In genomic region chr18:46179306-46179705, GRCh38 we compare ENCODE assay signal across 17 cellular contexts.
A peak's percentile ranks its signal among the peaks of the same experiment; 100 is the strongest.
DNase-seq lines count a peak whose midpoint lies in the region; ATAC-seq and TF ChIP-seq lines count a peak whose summit lies in the region.
"Had no signal": no experiment of that assay in that cellular context is flagged by ENCODE, and none has a peak within 500 bp of the region (broad histone marks: within the 10 kb centered on the region; RNA-seq: fewer than 3 reads in every experiment).

No MANE protein-coding gene starts in this region.

- no peaks in the 10 kb centered on the region for H3K9me3 Mint-ChIP-seq in stimulated activated naive CD8-positive, alpha-beta T cell treated with anti-CD3 and anti-CD28 coated beads, Interleukin-15, Interleukin-2, amounts not matched to agents 100 ng/mL and 50 ng/mL, for 24 hours
- H3K9me3 Mint-ChIP-seq in stimulated activated naive CD8-positive, alpha-beta T cell treated with anti-CD3 and anti-CD28 coated beads, Interleukin-15, amount 100 ng/mL, for 72 hours: no peaks in the 10 kb centered on the region
- H3K9me3 Mint-ChIP-seq in naive thymus-derived CD4-positive, alpha-beta T cell: no peaks in the 10 kb centered on the region
- H3K9me3 Mint-ChIP-seq: H9, IgD-negative memory B cell had no signal

- H3K27me3 Mint-ChIP-seq in stimulated activated naive CD8-positive, alpha-beta T cell treated with anti-CD3 and anti-CD28 coated beads, Interleukin-15, Interleukin-2, amounts not matched to agents 100 ng/mL and 50 ng/mL, for 24 hours: no peaks in the 10 kb centered on the region
- H3K27me3 Mint-ChIP-seq in stimulated activated naive CD8-positive, alpha-beta T cell treated with anti-CD3 and anti-CD28 coated beads, Interleukin-15, amount 100 ng/mL, for 72 hours: no peaks in the 10 kb centered on the region
- H3K27me3 Mint-ChIP-seq in T-helper 17 cell: no peaks in the 10 kb centered on the region
- no peaks in the 10 kb centered on the region for H3K27me3 Mint-ChIP-seq in naive thymus-derived CD4-positive, alpha-beta T cell
- H3K27me3 Mint-ChIP-seq: CD4-positive, alpha-beta memory T cell; IgD-negative memory B cell had no signal

- ATAC-seq in stimulated activated naive CD8-positive, alpha-beta T cell treated with anti-CD3 and anti-CD28 coated beads, Interleukin-15, amount 100 ng/mL, for 72 hours: no peak
- no peak for ATAC-seq in T-helper 17 cell
- no peak for ATAC-seq in naive thymus-derived CD4-positive, alpha-beta T cell
- ATAC-seq: HepG2 had no signal

- H3K4me2 ChIP-seq in Karpas-422 (ENCODE audit: low read depth, low read length, poor library complexity, severe bottlenecking): no peak overlapping the region

- peak overlapping the region; percentile 35 for H3K4me3 Mint-ChIP-seq in stimulated activated naive CD8-positive, alpha-beta T cell treated with anti-CD3 and anti-CD28 coated beads, Interleukin-15, Interleukin-2, amounts not matched to agents 100 ng/mL and 50 ng/mL, for 24 hours
- H3K4me3 Mint-ChIP-seq in stimulated activated naive CD8-positive, alpha-beta T cell treated with anti-CD3 and anti-CD28 coated beads, Interleukin-15, amount 100 ng/mL, for 72 hours: no peak overlapping the region
- H3K4me3 Mint-ChIP-seq in T-helper 17 cell: peak overlapping the region; percentile 43
- peak overlapping the region in 6 of 10 donors; percentile 14 to 71 (median 46) for H3K4me3 Mint-ChIP-seq in naive thymus-derived CD4-positive, alpha-beta T cell
- H3K4me3 Mint-ChIP-seq: H9, IgD-negative memory B cell had no signal

- no peak for TF ChIP-seq CTCF in GM20000 (IDR thresholded peaks at IDR 0.05; ENCODE audit: extremely low read depth, missing control alignments)

- peaks cover 23% of the 10 kb centered on the region; the same call in 1 of the 2 replicates for H4K20me1 ChIP-seq in Karpas-422 (ENCODE audit: insufficient read depth, low read depth, low read length)

- H3K9ac ChIP-seq in Karpas-422 (ENCODE audit: low read length): no peak overlapping the region

- H3K36me3 Mint-ChIP-seq in stimulated activated naive CD8-positive, alpha-beta T cell treated with anti-CD3 and anti-CD28 coated beads, Interleukin-15, Interleukin-2, amounts not matched to agents 100 ng/mL and 50 ng/mL, for 24 hours (ENCODE audit: low read depth): peaks cover 28% of the 10 kb centered on the region
- no peaks in the 10 kb centered on the region for H3K36me3 Mint-ChIP-seq in T-helper 17 cell (ENCODE audit: low read depth)
- peaks cover 0 to 13% (median 4%) of the 10 kb centered on the region in 5 donors for H3K36me3 Mint-ChIP-seq in naive thymus-derived CD4-positive, alpha-beta T cell

- H2AFZ ChIP-seq in Karpas-422 (ENCODE audit: low read length): no peak overlapping the region

- no peaks in the 10 kb centered on the region for H3K9me2 ChIP-seq in Karpas-422 (replicated peaks; ENCODE audit: insufficient read depth, low read length)

- H3K27ac Mint-ChIP-seq in stimulated activated naive CD8-positive, alpha-beta T cell treated with anti-CD3 and anti-CD28 coated beads, Interleukin-15, Interleukin-2, amounts not matched to agents 100 ng/mL and 50 ng/mL, for 24 hours: no peak overlapping the region
- peak overlapping the region in 1 of 2 donors; percentile 16 for H3K27ac Mint-ChIP-seq in stimulated activated naive CD8-positive, alpha-beta T cell treated with anti-CD3 and anti-CD28 coated beads, Interleukin-15, amount 100 ng/mL, for 72 hours
- peak overlapping the region; percentile 63 for H3K27ac Mint-ChIP-seq in T-helper 17 cell
- H3K27ac Mint-ChIP-seq in naive thymus-derived CD4-positive, alpha-beta T cell: peak overlapping the region in 4 of 9 donors; percentile 29 to 65 (median 48)
- H3K27ac Mint-ChIP-seq: H9 had no signal

- intact Hi-C loops in naive thymus-derived CD4-positive, alpha-beta T cell (cut with micrococcal nuclease): no loop called here

- DNase-seq in stimulated activated naive CD8-positive, alpha-beta T cell treated with anti-CD3 and anti-CD28 coated beads, Interleukin-15, amount 100 ng/mL, for 72 hours: no peak
- DNase-seq in T-helper 17 cell (no peak), SW 1271 (lab: John Stamatoyannopoulos, UW) (no peak), GM20000 (ENCODE audit: low spot score) (no peak), Karpas-422 (no peak)
- DNase-seq in naive thymus-derived CD4-positive, alpha-beta T cell: no peak
- DNase-seq: ACHN; BE2C; C1 segment of cervical spinal cord; CD4-positive, alpha-beta memory T cell; DMS153; DMS79; GDM1; H9 had no signal

- CTCF ChIA-PET in naive thymus-derived CD4-positive, alpha-beta T cell (lab: Charles Lee): interaction anchor here (0.7 to 0.8 kb wide), 2 partner anchors 30 to 81 kb away, joined by 3 read pairs; no protein-coding TSS in a partner anchor

- peaks cover 27 to 43% of the 10 kb centered on the region in 2 donors for H3K4me1 ChIP-seq in naive thymus-derived CD4-positive, alpha-beta T cell (ENCODE audit: control insufficient read depth in 2 of 2, insufficient read depth in 2 of 2, low read length in 2 of 2)
- H3K4me1 ChIP-seq in Karpas-422 (ENCODE audit: low read length): peaks cover 51% of the 10 kb centered on the region
- H3K4me1 ChIP-seq: BE2C had no signal

- H3K9me3 ChIP-seq in T-helper 17 cell (ENCODE audit: control insufficient read depth, low read length, poor library complexity, severe bottlenecking) (no peaks in the 10 kb centered on the region), Karpas-422 (ENCODE audit: low read length) (no peaks in the 10 kb centered on the region)
- no peaks in the 10 kb centered on the region for H3K9me3 ChIP-seq in naive thymus-derived CD4-positive, alpha-beta T cell (ENCODE audit: control insufficient read depth in 2 of 3, low read length in 3 of 3)
- H3K9me3 ChIP-seq: BE2C had no signal

- H3K36me3 ChIP-seq in naive thymus-derived CD4-positive, alpha-beta T cell (ENCODE audit: control insufficient read depth in 2 of 3, insufficient read depth in 3 of 3, low read length in 3 of 3): peaks cover 0 to 5% (median 0%) of the 10 kb centered on the region in 3 experiments
- no peaks in the 10 kb centered on the region for H3K36me3 ChIP-seq in Karpas-422 (ENCODE audit: insufficient read depth, low read length)
- H3K36me3 ChIP-seq: BE2C had no signal

- H3K79me2 ChIP-seq in Karpas-422 (ENCODE audit: low read length): peaks cover 100% of the 10 kb centered on the region

- peaks cover 78% of the 10 kb centered on the region for H3K4me1 Mint-ChIP-seq in stimulated activated naive CD8-positive, alpha-beta T cell treated with anti-CD3 and anti-CD28 coated beads, Interleukin-15, Interleukin-2, amounts not matched to agents 100 ng/mL and 50 ng/mL, for 24 hours (ENCODE audit: low read depth)
- peaks cover 84% of the 10 kb centered on the region for H3K4me1 Mint-ChIP-seq in stimulated activated naive CD8-positive, alpha-beta T cell treated with anti-CD3 and anti-CD28 coated beads, Interleukin-15, amount 100 ng/mL, for 72 hours
- H3K4me1 Mint-ChIP-seq in T-helper 17 cell: peaks cover 46% of the 10 kb centered on the region
- peaks cover 55 to 91% (median 69%) of the 10 kb centered on the region in 7 donors for H3K4me1 Mint-ChIP-seq in naive thymus-derived CD4-positive, alpha-beta T cell

- H3K27ac ChIP-seq in naive thymus-derived CD4-positive, alpha-beta T cell (ENCODE audit: low read depth, low read length): no peak overlapping the region
- H3K27ac ChIP-seq in Karpas-422 (ENCODE audit: low read length): no peak overlapping the region

- POLR2A ChIA-PET in naive thymus-derived CD4-positive, alpha-beta T cell (lab: Charles Lee): interaction anchor here (0.7 kb wide), 1 partner anchor 25 kb away, joined by 5 read pairs; no protein-coding TSS in a partner anchor

- no peaks in the 10 kb centered on the region for H3K27me3 ChIP-seq in naive thymus-derived CD4-positive, alpha-beta T cell (ENCODE audit: control insufficient read depth in 2 of 2, insufficient read depth in 2 of 2, low read length in 2 of 2)
- H3K27me3 ChIP-seq in Karpas-422 (ENCODE audit: low read length): no peaks in the 10 kb centered on the region
- H3K27me3 ChIP-seq: BE2C had no signal

- H3K4me3 ChIP-seq in naive thymus-derived CD4-positive, alpha-beta T cell (ENCODE audit: low read length): no peak overlapping the region
- no peak overlapping the region for H3K4me3 ChIP-seq in Karpas-422 (ENCODE audit: low read length)

Comparison
In these comparisons a context has a peak if more than half of its experiments do, and no peak if none do; other contexts are left out.
1. H3K4me3 Mint-ChIP-seq: peak in stimulated activated naive CD8-positive, alpha-beta T cell treated with anti-CD3 and anti-CD28 coated beads, Interleukin-15, Interleukin-2, amounts not matched to agents 100 ng/mL and 50 ng/mL, for 24 hours (single experiment), T-helper 17 cell (single experiment) and naive thymus-derived CD4-positive, alpha-beta T cell (6 of 10); none in stimulated activated naive CD8-positive, alpha-beta T cell treated with anti-CD3 and anti-CD28 coated beads, Interleukin-15, amount 100 ng/mL, for 72 hours (0 of 2).